Comparison of ENCODE assay signal across 8 cellular contexts in the genomic region with DNA sequence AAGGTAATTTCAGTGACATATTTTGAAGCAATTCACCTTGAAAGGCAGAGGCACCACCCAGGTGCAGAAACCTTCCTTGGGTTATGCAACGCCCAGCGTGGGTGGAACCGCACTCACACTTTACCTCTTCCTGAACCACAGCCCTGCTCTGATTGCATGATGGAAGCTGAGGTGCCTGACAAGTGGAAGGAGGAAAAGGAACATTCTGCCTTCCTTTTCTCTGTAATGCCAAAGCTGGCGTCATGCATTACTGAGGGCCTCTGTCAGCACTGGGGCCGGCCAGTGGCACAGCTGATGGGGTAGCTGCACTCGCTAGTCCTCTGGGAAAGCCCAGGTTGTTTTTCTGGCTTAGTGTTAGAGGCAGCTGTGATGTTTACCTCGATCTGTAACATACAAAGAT.
DNase-seq lines count a peak whose midpoint lies in the region; ATAC-seq and TF ChIP-seq lines count a peak whose summit lies in the region.

No MANE protein-coding gene starts in this region.

- H3K27ac ChIP-seq in CD4-positive, CD25-positive, alpha-beta regulatory T cell (ENCODE audit: insufficient read depth, low read length, poor library complexity, severe bottlenecking) = peak overlapping the region; percentile 70

- peak overlapping the region; percentile 41 to 88 (median 60) for H3K4me3 Mint-ChIP-seq in CD4-positive, CD25-positive, alpha-beta regulatory T cell
- no peak overlapping the region for H3K4me3 Mint-ChIP-seq in activated naive CD8-positive, alpha-beta T cell treated with anti-CD3 and anti-CD28 coated beads, Interleukin-2, amount 50 U/mL, for 24 hours
- H3K4me3 Mint-ChIP-seq in mesothelial cell of epicardium = no peak overlapping the region

- no peaks in the 10 kb centered on the region for H3K36me3 Mint-ChIP-seq in CD4-positive, CD25-positive, alpha-beta regulatory T cell
- peaks cover 2% of the 10 kb centered on the region for H3K36me3 Mint-ChIP-seq in activated naive CD8-positive, alpha-beta T cell treated with anti-CD3 and anti-CD28 coated beads, Interleukin-2, amount 50 U/mL, for 24 hours (ENCODE audit: low read depth)
- H3K36me3 Mint-ChIP-seq in mesothelial cell of epicardium = peaks cover 3% of the 10 kb centered on the region

- H3K9me3 ChIP-seq in CD4-positive, CD25-positive, alpha-beta regulatory T cell (ENCODE audit: control insufficient read depth in 2 of 2, low read length in 2 of 2) = peaks cover 0 to 6% of the 10 kb centered on the region in 2 experiments

- H3K4me1 ChIP-seq in CD4-positive, CD25-positive, alpha-beta regulatory T cell (ENCODE audit: control insufficient read depth, insufficient read depth, low read length, poor library complexity, severe bottlenecking) = peaks cover 41% of the 10 kb centered on the region

- H3K4me1 Mint-ChIP-seq in CD4-positive, CD25-positive, alpha-beta regulatory T cell = peaks cover 12 to 53% (median 31%) of the 10 kb centered on the region in 4 donors
- H3K4me1 Mint-ChIP-seq in activated naive CD8-positive, alpha-beta T cell treated with anti-CD3 and anti-CD28 coated beads, Interleukin-2, amount 50 U/mL, for 24 hours = peaks cover 32% of the 10 kb centered on the region
- peaks cover 16% of the 10 kb centered on the region for H3K4me1 Mint-ChIP-seq in mesothelial cell of epicardium

- H3K27me3 ChIP-seq in CD4-positive, CD25-positive, alpha-beta regulatory T cell (ENCODE audit: control insufficient read depth, insufficient read depth, low read length) = no peaks in the 10 kb centered on the region

- peak overlapping the region; percentile 54 for H3K4me3 ChIP-seq in CD4-positive, CD25-positive, alpha-beta regulatory T cell (ENCODE audit: low read depth, low read length)
- H3K4me3 ChIP-seq in LNCaP clone FGC (ENCODE audit: low read depth, low read length) = no peak overlapping the region

- H3K9me3 Mint-ChIP-seq in CD4-positive, CD25-positive, alpha-beta regulatory T cell = peaks cover 0 to 3% (median 0%) of the 10 kb centered on the region in 7 donors
- H3K9me3 Mint-ChIP-seq in activated naive CD8-positive, alpha-beta T cell treated with anti-CD3 and anti-CD28 coated beads, Interleukin-2, amount 50 U/mL, for 24 hours = peaks cover 8% of the 10 kb centered on the region
- peaks cover 5% of the 10 kb centered on the region for H3K9me3 Mint-ChIP-seq in mesothelial cell of epicardium

- ATAC-seq in CD4-positive, CD25-positive, alpha-beta regulatory T cell (ENCODE audit: low read depth in 2 of 2) = peak; percentile 51 to 57
- ATAC-seq in activated naive CD8-positive, alpha-beta T cell treated with anti-CD3 and anti-CD28 coated beads, Interleukin-2, amount 50 U/mL, for 24 hours = peak; percentile 54
- ATAC-seq in HG03159 (IDR thresholded peaks at IDR 0.05; ENCODE audit: unreplicated experiment) = no peak
- no peak for ATAC-seq in GM21825 (IDR thresholded peaks at IDR 0.05; ENCODE audit: unreplicated experiment)

- no peaks in the 10 kb centered on the region for H3K27me3 Mint-ChIP-seq in CD4-positive, CD25-positive, alpha-beta regulatory T cell
- H3K27me3 Mint-ChIP-seq in activated naive CD8-positive, alpha-beta T cell treated with anti-CD3 and anti-CD28 coated beads, Interleukin-2, amount 50 U/mL, for 24 hours = peaks cover 7% of the 10 kb centered on the region
- no peaks in the 10 kb centered on the region for H3K27me3 Mint-ChIP-seq in mesothelial cell of epicardium (ENCODE audit: low read depth)

- DNase-seq in CD4-positive, CD25-positive, alpha-beta regulatory T cell = peak; percentile 16 to 64 (median 51)
- DNase-seq in LNCaP clone FGC (ENCODE audit: low read depth) (peak; percentile 55), mesothelial cell of epicardium (ENCODE audit: low spot score in 2 of 2, unreplicated experiment in 2 of 2) (no peak), D341Med (ENCODE audit: low spot score) (no peak), NOMO-1 (lab: John Stamatoyannopoulos, UW; ENCODE audit: unreplicated experiment in 2 of 2) (no peak)
- DNase-seq in activated naive CD8-positive, alpha-beta T cell treated with anti-CD3 and anti-CD28 coated beads, Interleukin-2, amount 50 U/mL, for 24 hours = peak; percentile 30

- H3K36me3 ChIP-seq in CD4-positive, CD25-positive, alpha-beta regulatory T cell (ENCODE audit: control insufficient read depth, insufficient read depth, low read length) = no peaks in the 10 kb centered on the region

- no peak for TF ChIP-seq CTCF in LNCaP clone FGC (IDR thresholded peaks at IDR 0.05; ENCODE audit: control insufficient read depth, extremely low read depth, insufficient read depth)
- no peak for TF ChIP-seq CTCF in mesothelial cell of epicardium (IDR thresholded peaks at IDR 0.05; ENCODE audit: unreplicated experiment)

- peak overlapping the region; percentile 87 to 92 (median 90) for H3K27ac Mint-ChIP-seq in CD4-positive, CD25-positive, alpha-beta regulatory T cell
- H3K27ac Mint-ChIP-seq in activated naive CD8-positive, alpha-beta T cell treated with anti-CD3 and anti-CD28 coated beads, Interleukin-2, amount 50 U/mL, for 24 hours = no peak overlapping the region
- H3K27ac Mint-ChIP-seq in mesothelial cell of epicardium = peak overlapping the region; percentile 42

Comparison
In these comparisons a context has a peak if more than half of its experiments do, and no peak if none do; other contexts are left out.
1. ATAC-seq: peak in CD4-positive, CD25-positive, alpha-beta regulatory T cell (2 of 2) and activated naive CD8-positive, alpha-beta T cell treated with anti-CD3 and anti-CD28 coated beads, Interleukin-2, amount 50 U/mL, for 24 hours (single experiment); none in HG03159 (single experiment) and GM21825 (single experiment).
2. DNase-seq: peak in CD4-positive, CD25-positive, alpha-beta regulatory T cell (3 of 3), LNCaP clone FGC (single experiment) and activated naive CD8-positive, alpha-beta T cell treated with anti-CD3 and anti-CD28 coated beads, Interleukin-2, amount 50 U/mL, for 24 hours (single experiment); none in mesothelial cell of epicardium (0 of 2), D341Med (single experiment) and NOMO-1 (0 of 2).
3. H3K4me3 Mint-ChIP-seq: peak in CD4-positive, CD25-positive, alpha-beta regulatory T cell (4 of 4); none in activated naive CD8-positive, alpha-beta T cell treated with anti-CD3 and anti-CD28 coated beads, Interleukin-2, amount 50 U/mL, for 24 hours (single experiment) and mesothelial cell of epicardium (single experiment).